Comparison of ENCODE assay signal across 23 cellular contexts in genomic region chr7:149721084-149721601, GRCh38. TPM values are rescaled to one million over a fixed set of nuclear protein-coding genes. Genes with fewer than 3 reads are reported as not detected.
DNase-seq lines count a peak whose midpoint lies in the region; ATAC-seq, FAIRE-seq and TF ChIP-seq lines count a peak whose summit lies in the region.
"Had no signal": no experiment of that assay in that cellular context is flagged by ENCODE, and none has a peak within 500 bp of the region (broad histone marks: within the 10 kb centered on the region; RNA-seq: fewer than 3 reads in every experiment).

No MANE protein-coding gene starts in this region.

- no peak overlapping the region for H3K4me3 Mint-ChIP-seq in stimulated activated naive B cell treated with anti-CD40 and anti-IgM and Interleukin-4, amounts not matched to agents 10 μg/mL and 1 μg/mL and 100 μg/mL, for 72 hours
- H3K4me3 Mint-ChIP-seq: activated CD4-positive, alpha-beta T cell treated with anti-CD3 and anti-CD28 coated beads, Interleukin-2, amount 10 ng/mL, durations not matched to agents 7 days and 5 days; activated T-helper 1 cell treated with anti-CD3 and anti-CD28 coated beads, Interleukin-12 subunit alpha, Interleukin-12 subunit beta, Interleukin-2, Interleukin-4 antibody, amounts not matched to agents 30 ng/mL and 10 ng/mL and 1 ng/mL, durations not matched to agents 14 hours and 24 hours and 36 hours; naive B cell had no signal

- peaks cover 37 to 38% of the 10 kb centered on the region in 2 donors for H3K36me3 Mint-ChIP-seq in stimulated activated naive B cell treated with anti-CD40 and anti-IgM and Interleukin-4, amounts not matched to agents 10 μg/mL and 1 μg/mL and 100 μg/mL, for 72 hours
- H3K36me3 Mint-ChIP-seq: activated naive CD4-positive, alpha-beta T cell treated with anti-CD3 and anti-CD28 coated beads, Interleukin-2, amount 50 U/mL, for 72 hours had no signal

- H3K27me3 Mint-ChIP-seq in stimulated activated naive B cell treated with anti-CD40 and anti-IgM and Interleukin-4, amounts not matched to agents 10 μg/mL and 1 μg/mL and 100 μg/mL, for 72 hours = no peaks in the 10 kb centered on the region
- H3K27me3 Mint-ChIP-seq: activated CD4-positive, alpha-beta T cell treated with anti-CD3 and anti-CD28 coated beads, Interleukin-2, amount 10 ng/mL, durations not matched to agents 7 days and 5 days; naive B cell had no signal

- peak; percentile 1 for DNase-seq in stimulated activated CD4-positive, alpha-beta T cell treated with anti-CD3 and anti-CD28 coated beads, Interleukin-4, amount 100 ng/mL, for 24 hours
- DNase-seq in stimulated activated CD4-positive, alpha-beta T cell treated with anti-CD3 and anti-CD28 coated beads, Interleukin-1b, Interleukin-23, amount 100 ng/mL, for 48 hours = no peak
- DNase-seq in ecto neural progenitor cell (ENCODE audit: low spot score) (peak; percentile 35), posterior vena cava (ENCODE audit: low spot score) (peak; percentile 68), GM12892 (ENCODE audit: insufficient read length) (no peak), SKM-1 (lab: John Stamatoyannopoulos, UW; ENCODE audit: unreplicated experiment) (no peak), dermis blood vessel endothelial cell (no peak)
- DNase-seq in stimulated activated naive B cell treated with anti-CD40 and anti-IgM and Interleukin-4, amounts not matched to agents 10 μg/mL and 1 μg/mL and 100 μg/mL, for 72 hours = no peak
- DNase-seq: activated CD4-positive, alpha-beta T cell treated with anti-CD3 and anti-CD28 coated beads, Interleukin-2, amount 10 ng/mL, durations not matched to agents 7 days and 5 days; DMS79 treated with DMSO at 0.1 percent for 48 hours; naive B cell; NCI-H1092 treated with DMSO at 0.1 percent for 48 hours; NCI-H2029; NCI-H226; NCI-H748 treated with DMSO at 0.1 percent for 48 hours; stimulated activated CD4-positive, alpha-beta T cell treated with anti-CD3 and anti-CD28 coated beads, Interleukin-15, amount 100 ng/mL, for 24 hours; uterus had no signal

- peaks cover 13 to 15% of the 10 kb centered on the region in 2 donors for H3K4me1 Mint-ChIP-seq in stimulated activated naive B cell treated with anti-CD40 and anti-IgM and Interleukin-4, amounts not matched to agents 10 μg/mL and 1 μg/mL and 100 μg/mL, for 72 hours

- H3K27ac Mint-ChIP-seq in stimulated activated naive B cell treated with anti-CD40 and anti-IgM and Interleukin-4, amounts not matched to agents 10 μg/mL and 1 μg/mL and 100 μg/mL, for 72 hours = no peak overlapping the region
- H3K27ac Mint-ChIP-seq: activated CD4-positive, alpha-beta T cell treated with anti-CD3 and anti-CD28 coated beads, Interleukin-2, amount 10 ng/mL, durations not matched to agents 7 days and 5 days; activated T-helper 1 cell treated with anti-CD3 and anti-CD28 coated beads, Interleukin-12 subunit alpha, Interleukin-12 subunit beta, Interleukin-2, Interleukin-4 antibody, amounts not matched to agents 30 ng/mL and 10 ng/mL and 1 ng/mL, durations not matched to agents 14 hours and 24 hours and 36 hours had no signal

- TF ChIP-seq POLR2A in GM12892 (IDR thresholded peaks at IDR 0.05; ENCODE audit: low read depth, low read length) = no peak

- no peaks in the 10 kb centered on the region for H3K9me3 Mint-ChIP-seq in stimulated activated naive B cell treated with anti-CD40 and anti-IgM and Interleukin-4, amounts not matched to agents 10 μg/mL and 1 μg/mL and 100 μg/mL, for 72 hours
- H3K9me3 Mint-ChIP-seq: activated CD4-positive, alpha-beta T cell treated with anti-CD3 and anti-CD28 coated beads, Interleukin-2, amount 10 ng/mL, durations not matched to agents 7 days and 5 days; activated naive CD4-positive, alpha-beta T cell treated with anti-CD3 and anti-CD28 coated beads, Interleukin-2, amount 50 U/mL, for 72 hours; activated T-helper 1 cell treated with anti-CD3 and anti-CD28 coated beads, Interleukin-12 subunit alpha, Interleukin-12 subunit beta, Interleukin-2, Interleukin-4 antibody, amounts not matched to agents 30 ng/mL and 10 ng/mL and 1 ng/mL, durations not matched to agents 14 hours and 24 hours and 36 hours; naive B cell had no signal

- ATAC-seq in stimulated activated naive B cell treated with anti-CD40 and anti-IgM and Interleukin-4, amounts not matched to agents 10 μg/mL and 1 μg/mL and 100 μg/mL, for 72 hours (replicated peaks) = no peak

- intact Hi-C loops in posterior vena cava (cut with DNase I) = no loop called here

- no peak for FAIRE-seq in GM12892 (lab: Jason Lieb, UNC)
- FAIRE-seq: astrocyte, H54 had no signal

RNA-seq across cellular contexts. Expression of gene ZNF467, which starts 52.2 kb away (rescaled TPM):
- total RNA-seq in posterior vena cava (10 to 100 TPM; 10.9 to 12.0 TPM), dermis blood vessel endothelial cell (4.8 and 12.7 TPM in 2 replicates)
- not detected for polyA plus RNA-seq in GM12892 (2012; ENCODE audit: missing spikeins)
- total RNA-seq: HepG2; T-helper 2 cell treated with Interferon-gamma antibody and Interleukin-4, amounts not matched to agents 100 ng/mL and 5 ng/mL, for 36 hours had no signal

Comparison
In these comparisons a context has a peak if more than half of its experiments do, and no peak if none do; other contexts are left out.
1. DNase-seq: peak in stimulated activated CD4-positive, alpha-beta T cell treated with anti-CD3 and anti-CD28 coated beads, Interleukin-4, amount 100 ng/mL, for 24 hours (single experiment), ecto neural progenitor cell (single experiment) and posterior vena cava (single experiment); none in stimulated activated CD4-positive, alpha-beta T cell treated with anti-CD3 and anti-CD28 coated beads, Interleukin-1b, Interleukin-23, amount 100 ng/mL, for 48 hours (single experiment), GM12892 (single experiment), SKM-1 (single experiment), dermis blood vessel endothelial cell (single experiment) and stimulated activated naive B cell treated with anti-CD40 and anti-IgM and Interleukin-4, amounts not matched to agents 10 μg/mL and 1 μg/mL and 100 μg/mL, for 72 hours (single experiment).